Comparison of ENCODE assay signal across 27 cellular contexts in genomic region chr13:79466852-79467251, GRCh38.
"Had no signal": no experiment of that assay in that cellular context is flagged by ENCODE, and none has a peak within 500 bp of the region (broad histone marks: within the 10 kb centered on the region; RNA-seq: fewer than 3 reads in every experiment).

No MANE protein-coding gene starts in this region.

- H3K36me3 ChIP-seq: adrenal gland, breast epithelium had no signal

- H3K9ac ChIP-seq: KMS-11 had no signal

- H3K4me2 ChIP-seq: KMS-11 had no signal

- H3K27me3 ChIP-seq: adrenal gland, body of pancreas, breast epithelium had no signal

- DNase-seq: activated CD4-positive, alpha-beta T cell treated with anti-CD3 and anti-CD28 coated beads for 36 hours; activated CD4-positive, alpha-beta T cell treated with anti-CD3 and anti-CD28 coated beads, Interleukin-2, amount 10 ng/mL, durations not matched to agents 7 days and 5 days; activated CD4-positive, alpha-beta T cell treated with anti-CD3 and anti-CD28 coated beads, Interleukin-2, amount 50 U/mL, for 48 hours; activated CD8-positive, alpha-beta T cell treated with anti-CD3 and anti-CD28 coated beads, Interleukin-2, amount 10 ng/mL, durations not matched to agents 7 days and 5 days; activated gamma-delta T cell treated with Interleukin-2 at 50 U/mL for 16 hours; activated naive CD4-positive, alpha-beta T cell treated with anti-CD3 and anti-CD28 coated beads for 36 hours; activated T-cell treated with anti-CD3 and anti-CD28 coated beads, Interleukin-2, amount 50 U/mL, for 24 hours; adrenal gland; body of pancreas; MM.1S; NCI-H1105; NCI-H1417 treated with DMSO at 0.1 percent for 48 hours; NCI-H187 treated with DMSO at 0.1 percent for 48 hours; NCI-H2081; NCI-H2171 treated with DMSO at 0.1 percent for 48 hours; NCI-H2227 treated with DMSO at 0.1 percent for 48 hours; NCI-H446; NCI-H510A treated with DMSO at 0.1 percent for 48 hours; NCI-H526 treated with DMSO at 0.1 percent for 48 hours; NCI-H774; T1000 had no signal

- H3K9me3 Mint-ChIP-seq: activated CD4-positive, alpha-beta T cell treated with anti-CD3 and anti-CD28 coated beads, Interleukin-2, amount 10 ng/mL, durations not matched to agents 7 days and 5 days; activated naive CD4-positive, alpha-beta T cell treated with anti-CD3 and anti-CD28 coated beads for 36 hours; activated naive CD4-positive, alpha-beta T cell treated with anti-CD3 and anti-CD28 coated beads, Interleukin-2, amount 50 U/mL, for 72 hours; activated T-cell treated with anti-CD3 and anti-CD28 coated beads, Interleukin-2, amount 50 U/mL, for 24 hours; WTC11 had no signal

- H3K27me3 Mint-ChIP-seq: activated CD4-positive, alpha-beta T cell treated with anti-CD3 and anti-CD28 coated beads for 36 hours; activated CD4-positive, alpha-beta T cell treated with anti-CD3 and anti-CD28 coated beads, Interleukin-2, amount 10 ng/mL, durations not matched to agents 7 days and 5 days; activated T-cell treated with anti-CD3 and anti-CD28 coated beads, Interleukin-2, amount 50 U/mL, for 24 hours had no signal

- H3K4me3 Mint-ChIP-seq: activated CD4-positive, alpha-beta T cell treated with anti-CD3 and anti-CD28 coated beads for 36 hours; activated CD4-positive, alpha-beta T cell treated with anti-CD3 and anti-CD28 coated beads, Interleukin-2, amount 10 ng/mL, durations not matched to agents 7 days and 5 days; activated CD8-positive, alpha-beta T cell treated with anti-CD3 and anti-CD28 coated beads, Interleukin-2, amount 10 ng/mL, durations not matched to agents 7 days and 5 days; activated naive CD4-positive, alpha-beta T cell treated with anti-CD3 and anti-CD28 coated beads for 36 hours; activated T-cell treated with anti-CD3 and anti-CD28 coated beads, Interleukin-2, amount 50 U/mL, for 24 hours; WTC11 had no signal

- H3K4me1 ChIP-seq: adrenal gland, body of pancreas, breast epithelium had no signal

- H3K36me3 Mint-ChIP-seq: activated naive CD4-positive, alpha-beta T cell treated with anti-CD3 and anti-CD28 coated beads, Interleukin-2, amount 50 U/mL, for 72 hours; WTC11 had no signal

- H3K27ac ChIP-seq: adrenal gland, body of pancreas, breast epithelium, KMS-11, RWPE1, SK-N-MC had no signal

- H3K27ac Mint-ChIP-seq: activated CD4-positive, alpha-beta T cell treated with anti-CD3 and anti-CD28 coated beads for 36 hours; activated CD4-positive, alpha-beta T cell treated with anti-CD3 and anti-CD28 coated beads, Interleukin-2, amount 10 ng/mL, durations not matched to agents 7 days and 5 days; activated CD8-positive, alpha-beta T cell treated with anti-CD3 and anti-CD28 coated beads, Interleukin-2, amount 10 ng/mL, durations not matched to agents 7 days and 5 days; activated naive CD4-positive, alpha-beta T cell treated with anti-CD3 and anti-CD28 coated beads for 36 hours; activated naive CD4-positive, alpha-beta T cell treated with anti-CD3 and anti-CD28 coated beads, Interleukin-2, amount 50 U/mL, for 72 hours; activated T-cell treated with anti-CD3 and anti-CD28 coated beads, Interleukin-2, amount 50 U/mL, for 24 hours; WTC11 had no signal

- H3K4me1 Mint-ChIP-seq: WTC11 had no signal

- H3K4me3 ChIP-seq: adrenal gland, body of pancreas, breast epithelium, SK-N-MC had no signal
